8 cellular contexts compared by ENCODE assay signal in the genomic region with DNA sequence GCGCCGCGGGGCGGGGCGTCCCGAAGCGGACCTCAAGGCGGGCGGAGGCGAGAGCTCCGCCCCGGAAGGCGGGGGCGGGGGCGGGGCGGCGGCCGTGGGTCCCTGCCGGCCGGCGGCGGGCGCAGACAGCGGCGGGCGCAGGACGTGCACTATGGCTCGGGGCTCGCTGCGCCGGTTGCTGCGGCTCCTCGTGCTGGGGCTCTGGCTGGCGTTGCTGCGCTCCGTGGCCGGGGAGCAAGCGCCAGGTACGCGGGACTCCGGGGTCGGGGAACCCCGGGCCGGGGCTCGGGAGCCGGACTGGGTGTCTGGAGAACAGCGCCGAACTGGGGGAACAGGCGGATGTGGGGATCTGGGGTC. TPM values are rescaled to one million over a fixed set of nuclear protein-coding genes. Genes with fewer than 3 reads are reported as not detected.
DNase-seq lines count a peak whose midpoint lies in the region; ATAC-seq and TF ChIP-seq lines count a peak whose summit lies in the region.

A gene with protein sequence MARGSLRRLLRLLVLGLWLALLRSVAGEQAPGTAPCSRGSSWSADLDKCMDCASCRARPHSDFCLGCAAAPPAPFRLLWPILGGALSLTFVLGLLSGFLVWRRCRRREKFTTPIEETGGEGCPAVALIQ (plus strand): TSS at position 122 of the 357 bp plus-strand sequence. CDS start 30 bp downstream, at position 152.

- no peaks in the 10 kb centered on the region for H3K9me3 Mint-ChIP-seq in activated T-helper 2 cell treated with anti-CD3 and anti-CD28 coated beads, Interferon-gamma antibody, Interleukin-2, Interleukin-4, amounts not matched to agents 10 μg/mL and 5 μg/mL and 100 μg/mL, durations not matched to agents 14 hours and 24 hours and 36 hours
- H3K9me3 Mint-ChIP-seq in naive thymus-derived CD8-positive, alpha-beta T cell: no peaks in the 10 kb centered on the region

- peak within 1 kb of the TSS; percentile 88 for H3K4me3 Mint-ChIP-seq in activated T-helper 2 cell treated with anti-CD3 and anti-CD28 coated beads, Interferon-gamma antibody, Interleukin-2, Interleukin-4, amounts not matched to agents 10 μg/mL and 5 μg/mL and 100 μg/mL, durations not matched to agents 14 hours and 24 hours and 36 hours (ENCODE audit: low read depth)
- H3K4me3 Mint-ChIP-seq in naive thymus-derived CD8-positive, alpha-beta T cell: peak within 1 kb of the TSS; percentile 76 to 97 (median 88)

- ATAC-seq in naive thymus-derived CD8-positive, alpha-beta T cell: peak in 1 of 2 donors; percentile 18

- peak within 1 kb of the TSS; percentile 74 for H3K4me3 ChIP-seq in fibroblast of mammary gland (ENCODE audit: control insufficient read depth, low read depth, low read length)

- H3K36me3 Mint-ChIP-seq in activated T-helper 2 cell treated with anti-CD3 and anti-CD28 coated beads, Interferon-gamma antibody, Interleukin-2, Interleukin-4, amounts not matched to agents 10 μg/mL and 5 μg/mL and 100 μg/mL, durations not matched to agents 14 hours and 24 hours and 36 hours (ENCODE audit: low read depth): peaks cover 3% of the 10 kb centered on the region
- peaks cover 0 to 2% (median 0%) of the 10 kb centered on the region in 3 donors for H3K36me3 Mint-ChIP-seq in naive thymus-derived CD8-positive, alpha-beta T cell

- H3K27ac Mint-ChIP-seq in activated T-helper 2 cell treated with anti-CD3 and anti-CD28 coated beads, Interferon-gamma antibody, Interleukin-2, Interleukin-4, amounts not matched to agents 10 μg/mL and 5 μg/mL and 100 μg/mL, durations not matched to agents 14 hours and 24 hours and 36 hours: peak within 1 kb of the TSS; percentile 90
- H3K27ac Mint-ChIP-seq in naive thymus-derived CD8-positive, alpha-beta T cell: peak within 1 kb of the TSS; percentile 48 to 99 (median 90)

- H3K4me1 Mint-ChIP-seq in activated T-helper 2 cell treated with anti-CD3 and anti-CD28 coated beads, Interferon-gamma antibody, Interleukin-2, Interleukin-4, amounts not matched to agents 10 μg/mL and 5 μg/mL and 100 μg/mL, durations not matched to agents 14 hours and 24 hours and 36 hours (ENCODE audit: low read depth): peaks cover 34% of the 10 kb centered on the region
- peaks cover 23 to 61% (median 53%) of the 10 kb centered on the region in 4 donors for H3K4me1 Mint-ChIP-seq in naive thymus-derived CD8-positive, alpha-beta T cell

- peaks cover 16% of the 10 kb centered on the region for H3K27me3 Mint-ChIP-seq in activated T-helper 2 cell treated with anti-CD3 and anti-CD28 coated beads, Interferon-gamma antibody, Interleukin-2, Interleukin-4, amounts not matched to agents 10 μg/mL and 5 μg/mL and 100 μg/mL, durations not matched to agents 14 hours and 24 hours and 36 hours (ENCODE audit: low read depth)
- peaks cover 0 to 4% (median 1%) of the 10 kb centered on the region in 5 donors for H3K27me3 Mint-ChIP-seq in naive thymus-derived CD8-positive, alpha-beta T cell

- DNase-seq in COLO668 (lab: John Stamatoyannopoulos, UW; ENCODE audit: unreplicated experiment): peak; percentile 86
- DNase-seq in HCEC 1CT: peak; percentile 78
- DNase-seq in activated T-helper 2 cell treated with anti-CD3 and anti-CD28 coated beads, Interferon-gamma antibody, Interleukin-2, Interleukin-4, amounts not matched to agents 10 μg/mL and 5 μg/mL and 100 μg/mL, durations not matched to agents 14 hours and 24 hours and 36 hours (ENCODE audit: low spot score): peak; percentile 70
- peak; percentile 58 for DNase-seq in fibroblast of mammary gland (ENCODE audit: low read depth)
- peak in 7 of 10 donors; percentile 41 to 72 (median 62) for DNase-seq in naive thymus-derived CD8-positive, alpha-beta T cell
- DNase-seq in superior temporal gyrus (ENCODE audit: extremely low spot score): peak; percentile 33
- no peak for DNase-seq in putamen (ENCODE audit: low spot score)

- intact Hi-C loops in activated T-helper 2 cell treated with anti-CD3 and anti-CD28 coated beads, Interferon-gamma antibody, Interleukin-2, Interleukin-4, amounts not matched to agents 10 μg/mL and 5 μg/mL and 100 μg/mL, durations not matched to agents 14 hours and 24 hours and 36 hours (cut with micrococcal nuclease): loop anchor here (1.0 to 10.0 kb wide), 3 partner anchors 17 to 105 kb away; a partner anchor contains a TSS

- TF ChIP-seq CTCF in fibroblast of mammary gland (conservative IDR thresholded peaks at IDR 0.05; ENCODE audit: control insufficient read depth, insufficient read depth, low read depth, low read length): no peak

- POLR2A ChIA-PET in naive thymus-derived CD8-positive, alpha-beta T cell (lab: Charles Lee): interaction anchor here (0.5 to 15.2 kb wide), 10 partner anchors 9 to 243 kb away, joined by 3 to 170 read pairs (median 5); a partner anchor contains a TSS

TF ChIP-seq in PFSK-1, 5 proteins besides CTCF, POLR2A, EP300 and RAD21:
- TF ChIP-seq, protein P1, sequence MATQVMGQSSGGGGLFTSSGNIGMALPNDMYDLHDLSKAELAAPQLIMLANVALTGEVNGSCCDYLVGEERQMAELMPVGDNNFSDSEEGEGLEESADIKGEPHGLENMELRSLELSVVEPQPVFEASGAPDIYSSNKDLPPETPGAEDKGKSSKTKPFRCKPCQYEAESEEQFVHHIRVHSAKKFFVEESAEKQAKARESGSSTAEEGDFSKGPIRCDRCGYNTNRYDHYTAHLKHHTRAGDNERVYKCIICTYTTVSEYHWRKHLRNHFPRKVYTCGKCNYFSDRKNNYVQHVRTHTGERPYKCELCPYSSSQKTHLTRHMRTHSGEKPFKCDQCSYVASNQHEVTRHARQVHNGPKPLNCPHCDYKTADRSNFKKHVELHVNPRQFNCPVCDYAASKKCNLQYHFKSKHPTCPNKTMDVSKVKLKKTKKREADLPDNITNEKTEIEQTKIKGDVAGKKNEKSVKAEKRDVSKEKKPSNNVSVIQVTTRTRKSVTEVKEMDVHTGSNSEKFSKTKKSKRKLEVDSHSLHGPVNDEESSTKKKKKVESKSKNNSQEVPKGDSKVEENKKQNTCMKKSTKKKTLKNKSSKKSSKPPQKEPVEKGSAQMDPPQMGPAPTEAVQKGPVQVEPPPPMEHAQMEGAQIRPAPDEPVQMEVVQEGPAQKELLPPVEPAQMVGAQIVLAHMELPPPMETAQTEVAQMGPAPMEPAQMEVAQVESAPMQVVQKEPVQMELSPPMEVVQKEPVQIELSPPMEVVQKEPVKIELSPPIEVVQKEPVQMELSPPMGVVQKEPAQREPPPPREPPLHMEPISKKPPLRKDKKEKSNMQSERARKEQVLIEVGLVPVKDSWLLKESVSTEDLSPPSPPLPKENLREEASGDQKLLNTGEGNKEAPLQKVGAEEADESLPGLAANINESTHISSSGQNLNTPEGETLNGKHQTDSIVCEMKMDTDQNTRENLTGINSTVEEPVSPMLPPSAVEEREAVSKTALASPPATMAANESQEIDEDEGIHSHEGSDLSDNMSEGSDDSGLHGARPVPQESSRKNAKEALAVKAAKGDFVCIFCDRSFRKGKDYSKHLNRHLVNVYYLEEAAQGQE (IDR thresholded peaks at IDR 0.05; ENCODE audit: insufficient read depth in 1 of 2, low read depth in 2 of 2, low read length in 2 of 2): no peak; a peak in 2 of 4 replicates
- TF ChIP-seq TAF1 (IDR thresholded peaks at IDR 0.05; ENCODE audit: borderline replicate concordance, insufficient read depth, low read length) (peak; percentile 59; the same call in 1 of the 2 replicates), POLR2AphosphoS5 (IDR thresholded peaks at IDR 0.05; ENCODE audit: low read depth, low read length) (peak; percentile 81), FOXP2 (optimal IDR thresholded peaks at IDR 0.05; ENCODE audit: borderline replicate concordance, extremely low read depth, extremely low read length, insufficient read depth) (no peak)

RNA-seq across cellular contexts. Expression of the gene that starts here (rescaled TPM):
- 171 TPM for polyA plus RNA-seq in PFSK-1 (2012; ENCODE audit: insufficient read length, low read depth)
- 9.6 and 11.6 TPM in 2 replicates for total RNA-seq in activated T-helper 2 cell treated with anti-CD3 and anti-CD28 coated beads, Interferon-gamma antibody, Interleukin-2, Interleukin-4, amounts not matched to agents 10 μg/mL and 5 μg/mL and 100 μg/mL, durations not matched to agents 14 hours and 24 hours and 36 hours
- total RNA-seq in naive thymus-derived CD8-positive, alpha-beta T cell: under 1 TPM in 1 of 2 experiments, not detected in 1; 0.57 TPM
- under 1 TPM in 1 of 3 donors, not detected in 2; 0.33 TPM for polyA plus RNA-seq in naive thymus-derived CD8-positive, alpha-beta T cell

Comparison
In these comparisons a context has a peak if more than half of its experiments do, and no peak if none do; other contexts are left out.
1. Peak in DNase-seq in naive thymus-derived CD8-positive, alpha-beta T cell; RNA of the gene not detected or under 1 TPM.